In the genomic region with DNA sequence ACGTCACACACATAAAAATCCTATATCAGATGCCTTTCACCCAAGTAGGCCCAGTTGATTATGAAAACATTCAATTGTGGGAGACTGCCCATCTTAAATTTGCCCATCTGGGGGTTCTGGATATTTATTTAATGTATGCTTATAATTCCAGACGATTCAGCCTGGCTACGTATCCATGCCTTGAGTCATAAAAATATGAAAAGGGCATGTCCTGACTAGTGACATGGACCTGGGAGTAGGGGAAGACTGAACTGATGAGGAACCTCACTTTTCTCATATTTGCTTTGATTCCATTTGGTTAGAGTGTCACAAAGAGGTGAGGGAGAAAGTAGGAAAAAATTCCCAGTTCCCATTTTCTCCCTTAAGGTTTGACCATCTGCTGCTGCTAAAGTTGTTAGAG, we compare ENCODE assay signal across 24 cellular contexts.
DNase-seq lines count a peak whose midpoint lies in the region; ATAC-seq, FAIRE-seq and TF ChIP-seq lines count a peak whose summit lies in the region.
"Had no signal": no experiment of that assay in that cellular context is flagged by ENCODE, and none has a peak within 500 bp of the region (broad histone marks: within the 10 kb centered on the region; RNA-seq: fewer than 3 reads in every experiment).

No MANE protein-coding gene starts in this region.

- no peaks in the 10 kb centered on the region for H3K9me1 ChIP-seq in keratinocyte (ENCODE audit: control insufficient read depth, extremely low read depth, insufficient read depth, low read length)

- dilution Hi-C loops in keratinocyte (cut with MboI; ENCODE audit: extremely low pct_ligation_motif_present, low sequenced_read_pairs): no loop called here

- peak overlapping the region; percentile 34 for H3K4me2 ChIP-seq in keratinocyte (ENCODE audit: control insufficient read depth, extremely low read depth, insufficient read depth, low read depth, low read length)
- H3K4me2 ChIP-seq: A549 had no signal

- DNase-seq in HPDE6-E6E7 (ENCODE audit: extremely low spot score) (peak; percentile 17), RWPE2 (ENCODE audit: low spot score) (no peak), epithelial cell of esophagus (ENCODE audit: low read depth) (peak; percentile 71), keratinocyte (ENCODE audit: low read depth, low spot score) (no peak), BE2C (no peak)
- DNase-seq in effector CD8-positive, alpha-beta T cell (lab: John Stamatoyannopoulos, UW): no peak
- DNase-seq: 8988T; ACHN; AML-193; C1 segment of cervical spinal cord; Calu3; CD4-positive, alpha-beta memory T cell; COR-L47; DMS53; DMS79 treated with DMSO at 0.1 percent for 48 hours; GF-D8; GOT3; HFFc6 had no signal

- H3K4me3 ChIP-seq in RWPE2 (ENCODE audit: severe bottlenecking): no peak overlapping the region
- H3K4me3 ChIP-seq in epithelial cell of esophagus (ENCODE audit: low read length): no peak overlapping the region
- H3K4me3 ChIP-seq in keratinocyte (ENCODE audit: control insufficient read depth in 2 of 3, extremely low read depth in 1 of 3, insufficient read depth in 2 of 3, low read depth in 1 of 3, low read length in 3 of 3): no peak overlapping the region
- no peak overlapping the region for H3K4me3 ChIP-seq in BE2C (ENCODE audit: low read depth, low read length)
- H3K4me3 ChIP-seq: A549, HAP-1 had no signal

- peak; percentile 55 for FAIRE-seq in keratinocyte (lab: Jason Lieb, UNC)
- FAIRE-seq: A549, GM12891, GM18507, H54 had no signal

- no peaks in the 10 kb centered on the region for H3K36me3 ChIP-seq in RWPE2 (ENCODE audit: low read depth)
- H3K36me3 ChIP-seq in keratinocyte (ENCODE audit: control insufficient read depth in 2 of 2, extremely low read depth in 1 of 2, insufficient read depth in 2 of 2, low read length in 2 of 2): no peaks in the 10 kb centered on the region
- no peaks in the 10 kb centered on the region for H3K36me3 ChIP-seq in BE2C
- H3K36me3 ChIP-seq: HAP-1 had no signal

- H3K9me3 ChIP-seq in RWPE2 (ENCODE audit: severe bottlenecking) (no peaks in the 10 kb centered on the region), keratinocyte (ENCODE audit: control insufficient read depth, low read depth, low read length) (no peaks in the 10 kb centered on the region), BE2C (no peaks in the 10 kb centered on the region)
- H3K9me3 ChIP-seq: A549, HAP-1 had no signal

- ATAC-seq in RWPE2 (ENCODE audit: low read depth) (peak; percentile 80), esophagus mucosa (no peak)
- ATAC-seq: A549 had no signal

- H2AFZ ChIP-seq in keratinocyte (ENCODE audit: control insufficient read depth, low read length): peak overlapping the region; percentile 36

- H3K27me3 ChIP-seq in RWPE2 (ENCODE audit: insufficient read depth, poor library complexity, severe bottlenecking) (no peaks in the 10 kb centered on the region), keratinocyte (ENCODE audit: control insufficient read depth, extremely low read depth, insufficient read depth, low read length) (no peaks in the 10 kb centered on the region), BE2C (no peaks in the 10 kb centered on the region)

- H3K4me1 ChIP-seq in RWPE2 (ENCODE audit: insufficient read depth, poor library complexity, severe bottlenecking) (no peaks in the 10 kb centered on the region), keratinocyte (ENCODE audit: control insufficient read depth, extremely low read depth, insufficient read depth, low read length) (peaks cover 9% of the 10 kb centered on the region), BE2C (no peaks in the 10 kb centered on the region)
- H3K4me1 ChIP-seq: A549, HAP-1 had no signal

- H4K20me1 ChIP-seq in keratinocyte (ENCODE audit: control insufficient read depth, extremely low read depth, insufficient read depth, low read length): no peaks in the 10 kb centered on the region

- no peaks in the 10 kb centered on the region for H3K79me2 ChIP-seq in keratinocyte (ENCODE audit: control insufficient read depth, insufficient read depth, low read length)

- TF ChIP-seq CTCF in RWPE2 (IDR thresholded peaks at IDR 0.05; ENCODE audit: poor library complexity, severe bottlenecking) (no peak), epithelial cell of esophagus (IDR thresholded peaks at IDR 0.05; ENCODE audit: insufficient read depth, low read depth, low read length, missing control alignments) (no peak), keratinocyte (optimal IDR thresholded peaks at IDR 0.05 in 1 of 3, IDR thresholded peaks at IDR 0.05 in 1 of 3, conservative IDR thresholded peaks at IDR 0.05 in 1 of 3; ENCODE audit: extremely low read depth in 1 of 3, insufficient read depth in 2 of 3, low read length in 3 of 3) (no peak), BE2C (IDR thresholded peaks at IDR 0.05; ENCODE audit: low read depth, low read length) (no peak)

- no peak overlapping the region for H3K9ac ChIP-seq in keratinocyte (ENCODE audit: control insufficient read depth, extremely low read depth, insufficient read depth, low read length)

- H3K27ac ChIP-seq in RWPE2 (ENCODE audit: poor library complexity, severe bottlenecking) (no peak overlapping the region), keratinocyte (ENCODE audit: control insufficient read depth, insufficient read depth, low read length) (no peak overlapping the region)
- H3K27ac ChIP-seq: A549 had no signal

Comparison
In these comparisons a context has a peak if more than half of its experiments do, and no peak if none do; other contexts are left out.
1. DNase-seq: peak in HPDE6-E6E7 (single experiment) and epithelial cell of esophagus (single experiment); none in RWPE2 (single experiment), keratinocyte (single experiment), effector CD8-positive, alpha-beta T cell (single experiment) and BE2C (single experiment).